Comparison of ENCODE assay signal across 24 cellular contexts in genomic region chr13:113922412-113923118, GRCh38. TPM values are rescaled to one million over a fixed set of nuclear protein-coding genes. Genes with fewer than 3 reads are reported as not detected.
DNase-seq lines count a peak whose midpoint lies in the region; ATAC-seq and TF ChIP-seq lines count a peak whose summit lies in the region.
"Had no signal": no experiment of that assay in that cellular context is flagged by ENCODE, and none has a peak within 500 bp of the region (broad histone marks: within the 10 kb centered on the region; RNA-seq: fewer than 3 reads in every experiment).

No MANE protein-coding gene starts in this region.

- H3K9me3 Mint-ChIP-seq in WTC11: peaks cover 30% of the 10 kb centered on the region
- H3K9me3 Mint-ChIP-seq in type B pancreatic cell: peaks cover 13% of the 10 kb centered on the region
- peaks cover 7% of the 10 kb centered on the region for H3K9me3 Mint-ChIP-seq in activated naive CD8-positive, alpha-beta T cell treated with anti-CD3 and anti-CD28 coated beads for 36 hours

- H3K36me3 Mint-ChIP-seq in WTC11 (peaks cover 10% of the 10 kb centered on the region), type B pancreatic cell (no peaks in the 10 kb centered on the region)
- H3K36me3 Mint-ChIP-seq in activated naive CD8-positive, alpha-beta T cell treated with anti-CD3 and anti-CD28 coated beads for 36 hours: no peaks in the 10 kb centered on the region

- H3K4me1 Mint-ChIP-seq in WTC11 (peaks cover 10% of the 10 kb centered on the region), type B pancreatic cell (ENCODE audit: unreplicated experiment) (peaks cover 3% of the 10 kb centered on the region)
- H3K4me1 Mint-ChIP-seq in activated naive CD8-positive, alpha-beta T cell treated with anti-CD3 and anti-CD28 coated beads for 36 hours: no peaks in the 10 kb centered on the region

- H3K27me3 Mint-ChIP-seq in WTC11 (ENCODE audit: low read depth): no peaks in the 10 kb centered on the region; the same call in 1 of the 2 replicates
- no peaks in the 10 kb centered on the region for H3K27me3 Mint-ChIP-seq in type B pancreatic cell
- peaks cover 33% of the 10 kb centered on the region for H3K27me3 Mint-ChIP-seq in activated naive CD8-positive, alpha-beta T cell treated with anti-CD3 and anti-CD28 coated beads for 36 hours

- peak; percentile 31 for DNase-seq in activated effector memory CD4-positive, alpha-beta T cell treated with anti-CD3 and anti-CD28 coated beads, Interleukin-2, amount 50 U/mL, for 16 hours
- no peak for DNase-seq in activated effector memory CD4-positive, alpha-beta T cell treated with Interleukin-2 at 50 U/mL for 16 hours
- DNase-seq in WTC11 (ENCODE audit: low spot score) (peak; percentile 3), omental fat pad (ENCODE audit: low spot score) (peak; percentile 14), type B pancreatic cell (ENCODE audit: extremely low spot score, unreplicated experiment) (peak; percentile 56), RPMI8226 (no peak)
- DNase-seq in activated naive CD8-positive, alpha-beta T cell treated with anti-CD3 and anti-CD28 coated beads for 36 hours: no peak
- DNase-seq: activated CD4-positive, alpha-beta T cell treated with anti-CD3 and anti-CD28 coated beads, Interleukin-2, amount 50 U/mL, for 48 hours; activated CD4-positive, CD25-positive, alpha-beta regulatory T cell; activated T-cell treated with anti-CD3 and anti-CD28 coated beads for 4 hours; colonic mucosa; DND-41; effector memory CD8-positive, alpha-beta T cell; esophagus squamous epithelium; Kasumi-1; mesendoderm; NCI-H187; NCI-H774; right cardiac atrium; SHP77 treated with DMSO at 0.1 percent for 48 hours had no signal

- TF ChIP-seq CTCF in WTC11 (IDR thresholded peaks at IDR 0.05) (no peak), omental fat pad (IDR thresholded peaks at IDR 0.05) (no peak), type B pancreatic cell (conservative IDR thresholded peaks at IDR 0.05) (no peak)

- H3K4me3 Mint-ChIP-seq in WTC11 (no peak overlapping the region), type B pancreatic cell (no peak overlapping the region)
- no peak overlapping the region for H3K4me3 Mint-ChIP-seq in activated naive CD8-positive, alpha-beta T cell treated with anti-CD3 and anti-CD28 coated beads for 36 hours
- H3K4me3 Mint-ChIP-seq: effector memory CD8-positive, alpha-beta T cell; stimulated activated naive CD8-positive, alpha-beta T cell treated with anti-CD3 and anti-CD28 coated beads, Interleukin-15, Interleukin-2, amounts not matched to agents 100 ng/mL and 50 ng/mL, for 24 hours had no signal

- CTCF ChIA-PET in WTC11 (lab: Charles Lee): no interaction called here

- no peak overlapping the region for H3K27ac Mint-ChIP-seq in WTC11
- no peak overlapping the region for H3K27ac Mint-ChIP-seq in type B pancreatic cell
- no peak overlapping the region for H3K27ac Mint-ChIP-seq in activated naive CD8-positive, alpha-beta T cell treated with anti-CD3 and anti-CD28 coated beads for 36 hours
- H3K27ac Mint-ChIP-seq: effector memory CD8-positive, alpha-beta T cell; stimulated activated naive CD8-positive, alpha-beta T cell treated with anti-CD3 and anti-CD28 coated beads, Interleukin-15, Interleukin-2, amounts not matched to agents 100 ng/mL and 50 ng/mL, for 24 hours had no signal

- POLR2A ChIA-PET in WTC11 (lab: Charles Lee): no interaction called here

- ATAC-seq in WTC11 (no peak), omental fat pad (ENCODE audit: low FRiP score) (no peak), GM19463 (IDR thresholded peaks at IDR 0.05; ENCODE audit: unreplicated experiment) (no peak)
- ATAC-seq: effector memory CD8-positive, alpha-beta T cell; gastrocnemius medialis; pancreas; right cardiac atrium had no signal

TF ChIP-seq in WTC11, 78 proteins besides CTCF, POLR2A, EP300 and RAD21:
- TF ChIP-seq NFE2L1 (CRISPR knock-in tag; IDR thresholded peaks at IDR 0.05) (no peak), TP53 (CRISPR knock-in tag; IDR thresholded peaks at IDR 0.05) (no peak), NR2C2 (CRISPR knock-in tag; IDR thresholded peaks at IDR 0.05) (no peak), ZNF416 (CRISPR knock-in tag; IDR thresholded peaks at IDR 0.05) (no peak), OVOL2 (CRISPR knock-in tag; IDR thresholded peaks at IDR 0.05; ENCODE audit: borderline replicate concordance) (no peak), GRHL2 (CRISPR knock-in tag; IDR thresholded peaks at IDR 0.05; ENCODE audit: insufficient replicate concordance, severe bottlenecking) (no peak)
- TF ChIP-seq, protein P1, sequence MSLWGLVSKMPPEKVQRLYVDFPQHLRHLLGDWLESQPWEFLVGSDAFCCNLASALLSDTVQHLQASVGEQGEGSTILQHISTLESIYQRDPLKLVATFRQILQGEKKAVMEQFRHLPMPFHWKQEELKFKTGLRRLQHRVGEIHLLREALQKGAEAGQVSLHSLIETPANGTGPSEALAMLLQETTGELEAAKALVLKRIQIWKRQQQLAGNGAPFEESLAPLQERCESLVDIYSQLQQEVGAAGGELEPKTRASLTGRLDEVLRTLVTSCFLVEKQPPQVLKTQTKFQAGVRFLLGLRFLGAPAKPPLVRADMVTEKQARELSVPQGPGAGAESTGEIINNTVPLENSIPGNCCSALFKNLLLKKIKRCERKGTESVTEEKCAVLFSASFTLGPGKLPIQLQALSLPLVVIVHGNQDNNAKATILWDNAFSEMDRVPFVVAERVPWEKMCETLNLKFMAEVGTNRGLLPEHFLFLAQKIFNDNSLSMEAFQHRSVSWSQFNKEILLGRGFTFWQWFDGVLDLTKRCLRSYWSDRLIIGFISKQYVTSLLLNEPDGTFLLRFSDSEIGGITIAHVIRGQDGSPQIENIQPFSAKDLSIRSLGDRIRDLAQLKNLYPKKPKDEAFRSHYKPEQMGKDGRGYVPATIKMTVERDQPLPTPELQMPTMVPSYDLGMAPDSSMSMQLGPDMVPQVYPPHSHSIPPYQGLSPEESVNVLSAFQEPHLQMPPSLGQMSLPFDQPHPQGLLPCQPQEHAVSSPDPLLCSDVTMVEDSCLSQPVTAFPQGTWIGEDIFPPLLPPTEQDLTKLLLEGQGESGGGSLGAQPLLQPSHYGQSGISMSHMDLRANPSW (CRISPR knock-in tag; conservative IDR thresholded peaks at IDR 0.05; ENCODE audit: low read depth): no peak
- TF ChIP-seq, protein P2, sequence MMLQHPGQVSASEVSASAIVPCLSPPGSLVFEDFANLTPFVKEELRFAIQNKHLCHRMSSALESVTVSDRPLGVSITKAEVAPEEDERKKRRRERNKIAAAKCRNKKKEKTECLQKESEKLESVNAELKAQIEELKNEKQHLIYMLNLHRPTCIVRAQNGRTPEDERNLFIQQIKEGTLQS (CRISPR knock-in tag; conservative IDR thresholded peaks at IDR 0.05): no peak

RNA-seq across cellular contexts. Expression of gene C13orf46, which starts 51.3 kb away (rescaled TPM):
- total RNA-seq in WTC11 (2021) (0.27 to 0.50 TPM (median 0.37 TPM) in 3 replicates), omental fat pad (1 to 10 TPM in 2 of 4 donors, under 1 TPM in 2; 0.13 to 6.9 (median 1.6) TPM), type B pancreatic cell (ENCODE audit: low replicate concordance) (0.29 TPM in 1 of 2 replicates, not detected in the other)
- total RNA-seq in activated naive CD8-positive, alpha-beta T cell treated with anti-CD3 and anti-CD28 coated beads for 36 hours: under 1 TPM; 0.96 to 0.99 TPM
- total RNA-seq: esophagus squamous epithelium had no signal

RNA-seq across cellular contexts. Expression of gene GAS6, which starts 58.7 kb away (rescaled TPM):
- total RNA-seq in WTC11 (2021) (29.4 to 33.7 TPM (median 33.7 TPM) in 3 replicates), omental fat pad (100 to 1,000 TPM; 129 to 207 (median 164) TPM), type B pancreatic cell (ENCODE audit: low replicate concordance) (42.9 and 102 TPM in 2 replicates)
- total RNA-seq in activated naive CD8-positive, alpha-beta T cell treated with anti-CD3 and anti-CD28 coated beads for 36 hours: under 1 TPM; 0.16 to 0.27 TPM

Comparison
In these comparisons a context has a peak if more than half of its experiments do, and no peak if none do; other contexts are left out.
1. DNase-seq: peak in activated effector memory CD4-positive, alpha-beta T cell treated with anti-CD3 and anti-CD28 coated beads, Interleukin-2, amount 50 U/mL, for 16 hours (single experiment), WTC11 (single experiment), omental fat pad (single experiment) and type B pancreatic cell (single experiment); none in activated effector memory CD4-positive, alpha-beta T cell treated with Interleukin-2 at 50 U/mL for 16 hours (single experiment), RPMI8226 (single experiment) and activated naive CD8-positive, alpha-beta T cell treated with anti-CD3 and anti-CD28 coated beads for 36 hours (single experiment).
2. RNA of gene GAS6, which starts 58.7 kb away (total RNA-seq): 129 to 207 TPM in omental fat pad, 42.9 to 102 TPM in type B pancreatic cell and 29.4 to 33.7 TPM in WTC11; 0.16 to 0.27 TPM in activated naive CD8-positive, alpha-beta T cell treated with anti-CD3 and anti-CD28 coated beads for 36 hours; every median in the first group is over 10 times any median in the second.